18 cellular contexts compared by ENCODE assay signal in genomic region chr14:58777541-58777979, GRCh38.
DNase-seq lines count a peak whose midpoint lies in the region; TF ChIP-seq lines count a peak whose summit lies in the region.
"Had no signal": no experiment of that assay in that cellular context is flagged by ENCODE, and none has a peak within 500 bp of the region (broad histone marks: within the 10 kb centered on the region; RNA-seq: fewer than 3 reads in every experiment).

No MANE protein-coding gene starts in this region.

- 27% methylated on average over 7 of the region's 7 CpGs for WGBS in smooth muscle cell (ENCODE audit: low lambda C conversion rate)

- no peak overlapping the region for H2AFZ ChIP-seq in smooth muscle cell (ENCODE audit: low read depth)

- H3K4me3 ChIP-seq in HEK293 (ENCODE audit: low read depth, low read length): no peak overlapping the region
- no peak overlapping the region for H3K4me3 ChIP-seq in brain microvascular endothelial cell (ENCODE audit: low read depth, low read length)
- H3K4me3 ChIP-seq in HAP-1: no peak overlapping the region
- H3K4me3 ChIP-seq in smooth muscle cell: no peak overlapping the region
- H3K4me3 ChIP-seq: right lobe of liver had no signal

- H3K27me3 Mint-ChIP-seq in neural crest cell (ENCODE audit: low read depth): no peaks in the 10 kb centered on the region

- H3K9me3 ChIP-seq in HEK293 (ENCODE audit: control insufficient read depth, insufficient read depth, low read depth, low read length): no peaks in the 10 kb centered on the region
- H3K9me3 ChIP-seq in HAP-1: no peaks in the 10 kb centered on the region
- no peaks in the 10 kb centered on the region for H3K9me3 ChIP-seq in smooth muscle cell (replicated peaks; ENCODE audit: low read depth)
- H3K9me3 ChIP-seq: right lobe of liver had no signal

- peak overlapping the region; percentile 81 for H3K27ac Mint-ChIP-seq in neural crest cell (ENCODE audit: unreplicated experiment)
- H3K27ac Mint-ChIP-seq: activated T-helper 17 cell treated with anti-CD3 and anti-CD28 coated beads, Interleukin-2, amount 50 U/mL, for 72 hours had no signal

- peaks cover 5% of the 10 kb centered on the region for H3F3A ChIP-seq in smooth muscle cell (ENCODE audit: low read depth)

- peak overlapping the region; percentile 4; the same call in 1 of the 2 replicates for H3K27ac ChIP-seq in HEK293 (ENCODE audit: extremely low read depth, low read depth, low read length)
- H3K27ac ChIP-seq in brain microvascular endothelial cell: no peak overlapping the region
- no peak overlapping the region for H3K27ac ChIP-seq in smooth muscle cell (ENCODE audit: low read depth)
- H3K27ac ChIP-seq: right lobe of liver had no signal

- H3K9me3 Mint-ChIP-seq in neural crest cell: no peaks in the 10 kb centered on the region
- H3K9me3 Mint-ChIP-seq: activated T-helper 17 cell treated with anti-CD3 and anti-CD28 coated beads, Interleukin-2, amount 50 U/mL, for 72 hours had no signal

- CTCF ChIA-PET in HEK293 (lab: Yijun Ruan, JAX): interaction anchor here (1.0 kb wide), 1 partner anchor 29 kb away, joined by 3 read pairs; no protein-coding TSS in a partner anchor

- no peaks in the 10 kb centered on the region for H4K20me1 ChIP-seq in smooth muscle cell (ENCODE audit: low read depth)

- no peak overlapping the region for H3K9ac ChIP-seq in smooth muscle cell (ENCODE audit: low read depth)

- DNase-seq in COLO668 (lab: John Stamatoyannopoulos, UW; ENCODE audit: unreplicated experiment) (peak; percentile 30), brain microvascular endothelial cell (peak; percentile 25), neural crest cell (ENCODE audit: low read depth, low spot score) (peak; percentile 28), NCI-H1092 treated with DMSO at 0.1 percent for 48 hours (lab: John Stamatoyannopoulos, UW) (no peak), HAP-1 (ENCODE audit: low spot score in 2 of 2) (no peak), NCI-H1436 (lab: John Stamatoyannopoulos, UW) (no peak), smooth muscle cell (lab: John Stamatoyannopoulos, UW; ENCODE audit: unreplicated experiment) (no peak)
- DNase-seq: central memory CD4-positive, alpha-beta T cell; GF-D8; HCEC 1CT; hippocampal formation; midbrain; NCI-H2029 treated with DMSO at 0.1 percent for 48 hours; occipital lobe; right lobe of liver; stimulated activated CD4-positive, alpha-beta T cell treated with anti-CD3 and anti-CD28 coated beads, Interleukin-1b, Interleukin-23, amount 100 ng/mL, for 48 hours had no signal

- no peak overlapping the region for H3K4me3 Mint-ChIP-seq in neural crest cell
- H3K4me3 Mint-ChIP-seq: activated T-helper 17 cell treated with anti-CD3 and anti-CD28 coated beads, Interleukin-2, amount 50 U/mL, for 72 hours had no signal

- H3K27me3 ChIP-seq in brain microvascular endothelial cell (replicated peaks): no peaks in the 10 kb centered on the region
- H3K27me3 ChIP-seq in HAP-1 (ENCODE audit: low read depth): 0 out of 2 replicates have a peak, but pooled peaks cover 2% of the 10 kb centered on the region
- H3K27me3 ChIP-seq in smooth muscle cell (ENCODE audit: low read depth): no peaks in the 10 kb centered on the region
- H3K27me3 ChIP-seq: right lobe of liver had no signal

- H3K36me3 ChIP-seq in HEK293 (ENCODE audit: control insufficient read depth in 2 of 2, insufficient read depth in 1 of 2, low read length in 2 of 2) (no peaks in the 10 kb centered on the region), brain microvascular endothelial cell (replicated peaks) (no peaks in the 10 kb centered on the region), HAP-1 (replicated peaks) (no peaks in the 10 kb centered on the region), smooth muscle cell (ENCODE audit: low read depth) (no peaks in the 10 kb centered on the region)
- H3K36me3 ChIP-seq: right lobe of liver had no signal

- peaks cover 16% of the 10 kb centered on the region for H3K4me1 ChIP-seq in HEK293 (ENCODE audit: control insufficient read depth, insufficient read depth, low read length)
- no peaks in the 10 kb centered on the region for H3K4me1 ChIP-seq in HAP-1
- H3K4me1 ChIP-seq in smooth muscle cell (ENCODE audit: low read depth): peaks cover 20% of the 10 kb centered on the region
- H3K4me1 ChIP-seq: right lobe of liver had no signal

- H3K4me1 Mint-ChIP-seq in neural crest cell: peaks cover 44% of the 10 kb centered on the region
- H3K4me1 Mint-ChIP-seq: activated T-helper 17 cell treated with anti-CD3 and anti-CD28 coated beads, Interleukin-2, amount 50 U/mL, for 72 hours had no signal

- POLR2A ChIA-PET in HEK293 (lab: Yijun Ruan, JAX): interaction anchor here (1.1 kb wide), 1 partner anchor 28 kb away, joined by 4 read pairs; no protein-coding TSS in a partner anchor

- H3K79me2 ChIP-seq in smooth muscle cell (ENCODE audit: low read depth): no peaks in the 10 kb centered on the region

- no peak overlapping the region for H3K4me2 ChIP-seq in smooth muscle cell

- no peaks in the 10 kb centered on the region for H3K36me3 Mint-ChIP-seq in neural crest cell (ENCODE audit: low read depth)

- TF ChIP-seq CTCF in HEK293 (tag by site-specific recombination; IDR thresholded peaks at IDR 0.05) (no peak), brain microvascular endothelial cell (IDR thresholded peaks at IDR 0.05; ENCODE audit: low read depth, low read length, missing control alignments) (no peak), neural crest cell (conservative IDR thresholded peaks at IDR 0.05) (no peak), smooth muscle cell (IDR thresholded peaks at IDR 0.05; ENCODE audit: borderline replicate concordance, insufficient read depth, poor library complexity, severe bottlenecking) (no peak)

- in situ Hi-C loops in brain microvascular endothelial cell (cut with HindIII; ENCODE audit: low pct_ligation_motif_present, low sequenced_read_pairs) (no loop called here), HAP-1 (cut with MboI; ENCODE audit: low sequenced_read_pairs) (no loop called here)

TF ChIP-seq in HEK293, 187 proteins besides CTCF, POLR2A, EP300 and RAD21:
- TF ChIP-seq ZNF561 (tag by site-specific recombination; IDR thresholded peaks at IDR 0.05; ENCODE audit: borderline replicate concordance) (0 out of 2 replicates have a peak, but pooled peaks have one; percentile 30), SCRT2 (tag by site-specific recombination; IDR thresholded peaks at IDR 0.05) (peak; percentile 30), GLI4 (tag by site-specific recombination; IDR thresholded peaks at IDR 0.05) (no peak), TCF7L2 (IDR thresholded peaks at IDR 0.05; ENCODE audit: borderline replicate concordance, low read depth, low read length) (0 out of 2 replicates have a peak, but pooled peaks have one; percentile 46), WT1 (tag by site-specific recombination; IDR thresholded peaks at IDR 0.05) (peak; percentile 59; the same call in 1 of the 2 replicates), FEZF1 (tag by site-specific recombination; IDR thresholded peaks at IDR 0.05) (peak; percentile 47), ZSCAN23 (tag by site-specific recombination; IDR thresholded peaks at IDR 0.05) (no peak), ZIC2 (tag by site-specific recombination; IDR thresholded peaks at IDR 0.05) (peak; percentile 100)

Comparison
In these comparisons a context has a peak if more than half of its experiments do, and no peak if none do; other contexts are left out.
1. DNase-seq: peak in COLO668 (single experiment), brain microvascular endothelial cell (single experiment) and neural crest cell (single experiment); none in NCI-H1092 treated with DMSO at 0.1 percent for 48 hours (single experiment), HAP-1 (0 of 2), NCI-H1436 (single experiment) and smooth muscle cell (single experiment).